Comparison of ENCODE assay signal across 19 cellular contexts in genomic region chr19:21402303-21402985, GRCh38.
"Had no signal": no experiment of that assay in that cellular context is flagged by ENCODE, and none has a peak within 500 bp of the region (broad histone marks: within the 10 kb centered on the region; RNA-seq: fewer than 3 reads in every experiment).

No MANE protein-coding gene starts in this region.

- H3K4me3 ChIP-seq: colonic mucosa, esophagus squamous epithelium, lung, ovary, right lobe of liver, smooth muscle cell, stomach, testis, tibial artery had no signal

- H3K36me3 ChIP-seq: colonic mucosa, ovary had no signal

- DNase-seq: colonic mucosa; effector memory CD4-positive, alpha-beta T cell; erythroblast; esophagus squamous epithelium; foreskin melanocyte; occipital lobe; ovary; retina; right lobe of liver; stimulated activated CD4-positive, alpha-beta T cell treated with anti-CD3 and anti-CD28 coated beads, Interleukin-12 subunit alpha, Interleukin-12 subunit beta, amount 100 ng/mL, for 4 hours; stimulated activated CD4-positive, alpha-beta T cell treated with anti-CD3 and anti-CD28 coated beads, Interleukin-1b, Interleukin-23, amount 100 ng/mL, for 48 hours; stimulated activated CD4-positive, alpha-beta T cell treated with anti-CD3 and anti-CD28 coated beads, Interleukin-4, amount 100 ng/mL, for 1 hour; stimulated activated CD8-positive, alpha-beta memory T cell treated with anti-CD3 and anti-CD28 coated beads, Interleukin-4, amount 100 ng/mL, for 48 hours; stimulated activated naive CD4-positive, alpha-beta T cell treated with Interleukin-2 at 50 U/mL for 16 hours; stomach; testis; tibial artery had no signal

- H3K27me3 ChIP-seq: colonic mucosa, esophagus squamous epithelium, ovary, right lobe of liver, stomach, testis, tibial artery had no signal

- H3K4me1 ChIP-seq: colonic mucosa had no signal

- H3K9me3 ChIP-seq: colonic mucosa, ovary, testis, tibial artery had no signal

- ATAC-seq: right lobe of liver had no signal

- H3K27ac ChIP-seq: colonic mucosa, esophagus squamous epithelium, ovary, right lobe of liver, stomach, testis, tibial artery had no signal
